In the genomic region with DNA sequence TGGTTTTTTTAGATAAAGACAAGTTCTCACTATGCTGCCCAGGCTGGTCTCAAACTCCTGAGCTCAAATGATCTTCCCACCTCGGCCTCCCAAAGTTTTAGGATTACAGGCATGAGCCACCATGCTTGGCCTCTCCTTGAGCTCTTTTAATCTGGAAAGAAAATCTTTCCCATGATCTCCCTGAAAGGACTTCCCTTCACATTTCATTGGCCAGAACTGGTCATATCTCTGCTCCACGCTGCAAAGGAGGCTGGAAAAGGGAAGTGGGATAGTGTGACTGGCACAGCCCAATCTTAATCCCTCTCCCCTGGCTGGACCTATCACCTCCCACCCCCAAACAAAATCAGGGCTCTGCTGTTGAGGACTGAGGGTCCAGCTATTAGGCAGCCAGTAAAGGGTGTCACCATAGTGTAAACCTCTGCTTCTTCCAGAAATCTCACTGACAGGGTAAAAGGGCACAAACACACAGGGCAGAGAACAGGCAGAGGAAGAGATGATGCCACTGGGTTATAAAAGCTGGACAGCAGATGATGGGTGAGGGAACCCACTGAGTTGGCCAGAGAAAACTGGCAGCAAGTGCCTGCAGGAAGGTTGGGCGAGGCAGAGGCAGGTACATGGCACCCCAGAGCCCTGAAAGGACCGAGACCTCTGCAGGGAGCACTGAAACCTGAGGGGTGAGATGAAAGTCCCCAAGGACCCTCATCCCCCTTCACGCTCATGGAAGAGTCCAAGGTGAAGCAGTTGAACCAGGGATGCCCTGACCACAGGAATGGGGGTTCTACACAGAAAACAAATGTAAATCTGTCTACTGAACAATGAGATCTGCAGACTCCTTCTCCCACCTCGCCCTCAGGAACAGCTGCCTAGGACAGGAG, we compare ENCODE assay signal across 1 cellular context.
TF ChIP-seq lines count a peak whose summit lies in the region.

No MANE protein-coding gene starts in this region.

TF ChIP-seq in HCT116, 20 proteins besides CTCF, POLR2A, EP300 and RAD21 (continued from another document):
- TF ChIP-seq, protein P1, sequence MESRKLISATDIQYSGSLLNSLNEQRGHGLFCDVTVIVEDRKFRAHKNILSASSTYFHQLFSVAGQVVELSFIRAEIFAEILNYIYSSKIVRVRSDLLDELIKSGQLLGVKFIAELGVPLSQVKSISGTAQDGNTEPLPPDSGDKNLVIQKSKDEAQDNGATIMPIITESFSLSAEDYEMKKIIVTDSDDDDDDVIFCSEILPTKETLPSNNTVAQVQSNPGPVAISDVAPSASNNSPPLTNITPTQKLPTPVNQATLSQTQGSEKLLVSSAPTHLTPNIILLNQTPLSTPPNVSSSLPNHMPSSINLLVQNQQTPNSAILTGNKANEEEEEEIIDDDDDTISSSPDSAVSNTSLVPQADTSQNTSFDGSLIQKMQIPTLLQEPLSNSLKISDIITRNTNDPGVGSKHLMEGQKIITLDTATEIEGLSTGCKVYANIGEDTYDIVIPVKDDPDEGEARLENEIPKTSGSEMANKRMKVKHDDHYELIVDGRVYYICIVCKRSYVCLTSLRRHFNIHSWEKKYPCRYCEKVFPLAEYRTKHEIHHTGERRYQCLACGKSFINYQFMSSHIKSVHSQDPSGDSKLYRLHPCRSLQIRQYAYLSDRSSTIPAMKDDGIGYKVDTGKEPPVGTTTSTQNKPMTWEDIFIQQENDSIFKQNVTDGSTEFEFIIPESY (IDR thresholded peaks at IDR 0.05; ENCODE audit: extremely low read depth, insufficient replicate concordance, low read length), result no peak
- TF ChIP-seq FOSL1 (IDR thresholded peaks at IDR 0.05; ENCODE audit: low read depth), result no peak
- no peak for TF ChIP-seq TCF7L2 (IDR thresholded peaks at IDR 0.05; ENCODE audit: borderline replicate concordance, extremely low read depth, insufficient read depth, insufficient read length)
- TF ChIP-seq, protein P2, sequence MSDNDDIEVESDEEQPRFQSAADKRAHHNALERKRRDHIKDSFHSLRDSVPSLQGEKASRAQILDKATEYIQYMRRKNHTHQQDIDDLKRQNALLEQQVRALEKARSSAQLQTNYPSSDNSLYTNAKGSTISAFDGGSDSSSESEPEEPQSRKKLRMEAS (IDR thresholded peaks at IDR 0.05), result no peak
- TF ChIP-seq YY1 (IDR thresholded peaks at IDR 0.05; ENCODE audit: extremely low read depth, insufficient replicate concordance, low read depth, low read length), result no peak
- TF ChIP-seq JUND (IDR thresholded peaks at IDR 0.05), result no peak
- TF ChIP-seq EGR1 (IDR thresholded peaks at IDR 0.05; ENCODE audit: low read depth), result no peak
